ENCODE assay signal across 9 cellular contexts in genomic region chr12:103626498-103626897, GRCh38. TPM values are rescaled to one million over a fixed set of nuclear protein-coding genes. Genes with fewer than 3 reads are reported as not detected.
DNase-seq lines count a peak whose midpoint lies in the region; ATAC-seq, FAIRE-seq and TF ChIP-seq lines count a peak whose summit lies in the region.
"Had no signal": no experiment of that assay in that cellular context is flagged by ENCODE, and none has a peak within 500 bp of the region (broad histone marks: within the 10 kb centered on the region; RNA-seq: fewer than 3 reads in every experiment).

No MANE protein-coding gene starts in this region.

- no peaks in the 10 kb centered on the region for H3K9me2 ChIP-seq in Karpas-422 (replicated peaks; ENCODE audit: insufficient read depth, low read length)

- H3K36me3 ChIP-seq in bronchial epithelial cell (ENCODE audit: control insufficient read depth, insufficient read depth, low read length) (no peaks in the 10 kb centered on the region), lower lobe of right lung (no peaks in the 10 kb centered on the region), Karpas-422 (ENCODE audit: insufficient read depth, low read length) (no peaks in the 10 kb centered on the region)

- no peaks in the 10 kb centered on the region for H3K79me2 ChIP-seq in Karpas-422 (ENCODE audit: low read length)

- peak; percentile 92 for FAIRE-seq in bronchial epithelial cell (lab: Jason Lieb, UNC)

- TF ChIP-seq CTCF in bronchial epithelial cell (IDR thresholded peaks at IDR 0.05; ENCODE audit: insufficient read depth, low read length, severe bottlenecking) (peak; percentile 29), lower lobe of right lung (IDR thresholded peaks at IDR 0.05) (no peak)

- no peak overlapping the region for H3K4me2 ChIP-seq in Karpas-422 (ENCODE audit: low read depth, low read length, poor library complexity, severe bottlenecking)

- no peaks in the 10 kb centered on the region for H3K9me3 ChIP-seq in lower lobe of right lung
- no peaks in the 10 kb centered on the region for H3K9me3 ChIP-seq in Karpas-422 (ENCODE audit: low read length)

- H3K27me3 ChIP-seq in bronchial epithelial cell (ENCODE audit: control insufficient read depth, insufficient read depth, low read length) (no peaks in the 10 kb centered on the region), lower lobe of right lung (ENCODE audit: low read depth) (no peaks in the 10 kb centered on the region), Karpas-422 (ENCODE audit: low read length) (no peaks in the 10 kb centered on the region)

- ATAC-seq in lower lobe of right lung (peak; percentile 42 to 70), HG02588 (IDR thresholded peaks at IDR 0.05; ENCODE audit: unreplicated experiment) (no peak)

- H3K27ac ChIP-seq in lower lobe of right lung, result no peak overlapping the region
- no peak overlapping the region for H3K27ac ChIP-seq in Karpas-422 (ENCODE audit: low read length)

- H3K9ac ChIP-seq in Karpas-422 (ENCODE audit: low read length), result no peak overlapping the region

- H3K4me3 ChIP-seq in bronchial epithelial cell (ENCODE audit: low read depth, low read length) (no peak overlapping the region), lower lobe of right lung (no peak overlapping the region), Karpas-422 (ENCODE audit: low read length) (no peak overlapping the region)

- no peaks in the 10 kb centered on the region for H4K20me1 ChIP-seq in Karpas-422 (ENCODE audit: insufficient read depth, low read depth, low read length)

- H3K4me1 ChIP-seq in lower lobe of right lung (no peaks in the 10 kb centered on the region), Karpas-422 (ENCODE audit: low read length) (no peaks in the 10 kb centered on the region)

- intact Hi-C loops in lower lobe of right lung (cut with DNase I), result no loop called here

- DNase-seq in AG20443 (ENCODE audit: low spot score) (peak; percentile 47), M059J (ENCODE audit: low read depth) (peak; percentile 75), bronchial epithelial cell (ENCODE audit: low read depth) (peak; percentile 67), lower lobe of right lung (no peak), Karpas-422 (no peak), NCI-H1436 (lab: John Stamatoyannopoulos, UW) (no peak)
- DNase-seq in activated CD8-positive, alpha-beta memory T cell treated with anti-CD3 and anti-CD28 coated beads for 24 hours, result no peak

- no peak overlapping the region for H2AFZ ChIP-seq in Karpas-422 (ENCODE audit: low read length)

RNA-seq across cellular contexts. Expression of gene STAB2, which starts 39.4 kb away (rescaled TPM):
- total RNA-seq in M059J (2014; rRNA removed; shearing (Covaris generic)), result not detected in 2 replicates
- total RNA-seq in bronchial epithelial cell, result not detected in 2 replicates
- total RNA-seq in lower lobe of right lung, result 1.4 TPM
- total RNA-seq in Karpas-422 (2014; rRNA removed; shearing (Covaris generic); ENCODE audit: low replicate concordance), result not detected in 2 replicates
- total RNA-seq: NCI-H460 had no signal

Comparison
In these comparisons a context has a peak if more than half of its experiments do, and no peak if none do; other contexts are left out.
1. DNase-seq: peak in AG20443 (single experiment), M059J (single experiment) and bronchial epithelial cell (single experiment); none in lower lobe of right lung (single experiment), Karpas-422 (single experiment), activated CD8-positive, alpha-beta memory T cell treated with anti-CD3 and anti-CD28 coated beads for 24 hours (single experiment) and NCI-H1436 (single experiment).